2 cellular contexts compared by ENCODE assay signal in the genomic region with DNA sequence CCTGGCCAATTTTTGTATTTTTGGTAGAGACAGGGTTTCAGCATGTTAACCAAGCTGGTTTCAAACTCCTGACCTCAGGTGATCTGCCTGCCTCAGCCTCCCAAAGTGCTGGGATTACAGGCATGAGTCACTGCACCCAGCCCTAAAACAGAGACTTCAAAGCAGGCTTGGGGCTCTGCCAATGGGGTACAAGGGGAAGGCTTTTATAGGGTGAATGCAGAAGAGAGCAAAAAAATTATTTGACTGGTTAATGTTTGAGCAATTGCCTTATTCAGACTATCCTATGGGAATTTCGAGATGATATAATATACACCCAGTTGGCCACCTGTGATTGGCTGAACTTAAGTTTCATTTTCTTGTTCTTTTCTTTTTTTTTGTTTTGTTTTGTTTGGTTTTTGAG.
TF ChIP-seq lines count a peak whose summit lies in the region.

No MANE protein-coding gene starts in this region.

TF ChIP-seq in HEK293T, 16 proteins besides CTCF, POLR2A, EP300 and RAD21:
- TF ChIP-seq ZNF384 (IDR thresholded peaks at IDR 0.05): no peak
- no peak for TF ChIP-seq BHLHE40 (IDR thresholded peaks at IDR 0.05; ENCODE audit: borderline replicate concordance)
- TF ChIP-seq FOXA1 (IDR thresholded peaks at IDR 0.05): no peak
- TF ChIP-seq LEF1 (IDR thresholded peaks at IDR 0.05; ENCODE audit: borderline replicate concordance): no peak
- no peak for TF ChIP-seq SUZ12 (IDR thresholded peaks at IDR 0.05)
- TF ChIP-seq ARNT (IDR thresholded peaks at IDR 0.05): no peak
- TF ChIP-seq L3MBTL2 (conservative IDR thresholded peaks at IDR 0.05): no peak
- TF ChIP-seq SP1 (IDR thresholded peaks at IDR 0.05): no peak
- no peak for TF ChIP-seq FOXM1 (IDR thresholded peaks at IDR 0.05; ENCODE audit: borderline replicate concordance)
- TF ChIP-seq FOXK2 (IDR thresholded peaks at IDR 0.05): no peak
- TF ChIP-seq HDGF (IDR thresholded peaks at IDR 0.05; ENCODE audit: borderline replicate concordance): no peak
- TF ChIP-seq CTBP1 (IDR thresholded peaks at IDR 0.05; ENCODE audit: borderline replicate concordance): no peak
- TF ChIP-seq NFRKB (IDR thresholded peaks at IDR 0.05): no peak

TF ChIP-seq in SK-N-SH, 30 proteins besides CTCF, POLR2A, EP300 and RAD21:
- TF ChIP-seq FOXJ3 (CRISPR knock-in tag; IDR thresholded peaks at IDR 0.05) (no peak), NRF1 (IDR thresholded peaks at IDR 0.05; ENCODE audit: low read depth, low read length) (no peak), NFIC (IDR thresholded peaks at IDR 0.05; ENCODE audit: borderline replicate concordance) (no peak), USF1 (IDR thresholded peaks at IDR 0.05; ENCODE audit: borderline replicate concordance, low read depth) (no peak)
